ENCODE assay signal across 25 cellular contexts in the genomic region with DNA sequence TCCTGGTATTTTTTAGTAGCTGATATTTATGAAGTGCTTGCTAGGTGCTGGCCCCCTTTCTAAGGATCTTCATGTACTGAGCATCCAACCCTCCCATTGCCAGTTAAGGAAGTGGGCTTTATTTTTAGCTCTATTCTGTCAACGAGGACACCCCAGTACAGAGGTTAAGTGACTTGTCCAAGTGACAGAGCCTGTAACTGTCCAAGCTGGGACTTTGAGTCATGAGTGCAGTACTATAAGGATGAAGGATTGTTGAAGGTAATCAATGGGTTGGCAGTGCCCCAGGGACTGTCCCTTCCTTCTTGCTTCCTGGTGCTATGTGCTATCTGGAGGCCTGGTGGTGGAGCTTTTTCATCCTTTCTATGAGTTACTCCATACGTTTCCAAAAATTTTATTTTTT. TPM values are rescaled to one million over a fixed set of nuclear protein-coding genes. Genes with fewer than 3 reads are reported as not detected.
"Had no signal": no experiment of that assay in that cellular context is flagged by ENCODE, and none has a peak within 500 bp of the region (broad histone marks: within the 10 kb centered on the region; RNA-seq: fewer than 3 reads in every experiment).

No MANE protein-coding gene starts in this region.

- H3K36me3 ChIP-seq: MG63, SJCRH30 had no signal

- H3K27ac ChIP-seq: SJCRH30, VCaP had no signal

- H3K9me3 ChIP-seq: MG63, SJCRH30, SK-N-SH had no signal

- H3K27me3 ChIP-seq: MG63, SJCRH30 had no signal

- H3K4me1 ChIP-seq: SJCRH30 had no signal

- DNase-seq: activated CD4-positive, alpha-beta memory T cell treated with anti-CD3 and anti-CD28 coated beads, Interleukin-2, amount 10 ng/mL, durations not matched to agents 7 days and 5 days; activated CD4-positive, alpha-beta T cell treated with anti-CD3 and anti-CD28 coated beads, Interleukin-2, amount 50 U/mL, for 1 hour; activated CD4-positive, CD25-positive, alpha-beta regulatory T cell; activated gamma-delta T cell treated with Interleukin-2 at 50 U/mL for 16 hours; activated naive CD4-positive, alpha-beta T cell treated with anti-CD3 and anti-CD28 coated beads, Interleukin-2, amount 10 ng/mL, durations not matched to agents 7 days and 5 days; activated naive CD8-positive, alpha-beta T cell treated with anti-CD3 and anti-CD28 coated beads for 36 hours; activated T-cell treated with anti-CD3 and anti-CD28 coated beads for 4 hours; activated T-cell treated with anti-CD3 and anti-CD28 coated beads, Interleukin-2, amount 50 U/mL, for 48 hours; anterior cingulate cortex; MG63; MV-4-11; NCI-H1105; NCI-H1436; NCI-H187; NCI-H2081; NCI-H510A treated with DMSO at 0.1 percent for 48 hours; PC-3; SJCRH30; SK-N-SH; T-helper 1 cell had no signal

- H3K9ac ChIP-seq: SK-N-SH had no signal

- ATAC-seq: activated T-helper 17 cell treated with anti-CD3 and anti-CD28 coated beads, Interleukin-2, amount 50 U/mL, for 72 hours; PC-3 had no signal

- H3K4me3 ChIP-seq: MG63, SJCRH30 had no signal

RNA-seq across cellular contexts. Expression of gene FABP6, which starts 18.0 kb away (rescaled TPM):
- total RNA-seq: activated CD4-positive, alpha-beta memory T cell treated with anti-CD3 and anti-CD28 coated beads, Interleukin-2, amount 10 ng/mL, durations not matched to agents 7 days and 5 days; activated CD8-positive, alpha-beta memory T cell treated with anti-CD3 and anti-CD28 coated beads for 36 hours; activated naive CD8-positive, alpha-beta T cell treated with anti-CD3 and anti-CD28 coated beads for 36 hours; PC-3; T-helper 2 cell treated with Interferon-gamma antibody and Interleukin-4, amounts not matched to agents 100 ng/mL and 5 ng/mL, for 36 hours had no signal
- polyA plus RNA-seq: adipose tissue had no signal
